10 cellular contexts compared by ENCODE assay signal in the genomic region with DNA sequence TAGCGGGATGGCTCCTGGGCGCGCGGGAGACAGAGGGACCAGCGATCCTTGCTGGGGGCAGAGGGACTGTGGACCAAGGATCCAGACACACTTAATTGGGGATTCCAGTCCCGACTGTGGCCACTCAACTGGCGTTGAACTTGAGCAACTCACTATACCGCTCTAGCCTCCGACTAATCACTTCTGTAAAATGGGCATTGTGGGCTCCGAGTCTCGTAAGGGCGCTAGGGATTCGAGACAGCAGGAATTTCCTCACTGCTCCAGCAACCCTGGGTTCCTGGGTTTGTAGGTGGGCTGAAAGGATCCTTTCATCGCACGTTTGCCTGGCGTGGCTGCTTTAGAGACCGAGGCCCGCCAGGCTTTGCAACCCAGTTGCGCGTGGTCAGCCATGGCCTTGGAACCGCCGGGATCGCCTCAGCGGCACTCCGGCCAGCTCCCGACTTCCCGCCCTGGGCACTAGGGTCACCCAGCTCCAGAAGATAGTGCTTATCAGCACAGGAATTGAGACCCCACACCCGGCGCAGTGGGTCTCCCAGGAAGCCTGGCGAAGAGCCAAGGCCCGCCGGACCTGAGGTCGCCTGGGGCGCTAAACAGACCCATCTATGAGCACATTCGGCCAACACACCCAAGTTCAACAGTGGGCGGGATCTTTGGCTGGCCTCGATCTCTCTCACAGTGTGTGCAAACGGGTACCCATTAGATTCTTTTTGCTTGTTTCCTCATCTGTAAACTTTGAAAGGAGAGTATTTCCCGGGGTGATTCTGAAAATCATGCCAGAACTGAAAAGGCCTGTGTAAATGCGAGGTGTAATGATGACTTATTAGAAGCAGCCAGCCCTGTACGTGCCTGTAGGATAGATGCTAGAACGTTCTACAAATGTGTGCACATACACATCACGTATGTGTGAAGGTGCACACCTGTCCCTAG. TPM values are rescaled to one million over a fixed set of nuclear protein-coding genes. Genes with fewer than 3 reads are reported as not detected.
DNase-seq lines count a peak whose midpoint lies in the region; ATAC-seq, FAIRE-seq and TF ChIP-seq lines count a peak whose summit lies in the region.
"Had no signal": no experiment of that assay in that cellular context is flagged by ENCODE, and none has a peak within 500 bp of the region (broad histone marks: within the 10 kb centered on the region; RNA-seq: fewer than 3 reads in every experiment).

No MANE protein-coding gene starts in this region.

- TF ChIP-seq POLR2A in A549 (IDR thresholded peaks at IDR 0.05; ENCODE audit: low read length) (no peak), breast epithelium (IDR thresholded peaks at IDR 0.05) (no peak)

- no peak for TF ChIP-seq EP300 in A549 (IDR thresholded peaks at IDR 0.05)

- no peak overlapping the region for H3K27ac Mint-ChIP-seq in HFFc6
- peak overlapping the region in 3 of 6 donors; percentile 24 to 76 (median 52) for H3K27ac Mint-ChIP-seq in naive B cell
- H3K27ac Mint-ChIP-seq in stimulated activated memory B cell treated with anti-CD40 and anti-IgM and Interleukin-4, amounts not matched to agents 10 μg/mL and 1 μg/mL and 100 μg/mL, for 72 hours: no peak overlapping the region

- POLR2A ChIA-PET in A549 (lab: Yijun Ruan, JAX): interaction anchor here (0.8 to 1.1 kb wide), 2 partner anchors 10 to 14 kb away, joined by 3 to 8 read pairs; partner anchors contain the start of genes FOXL2 and FOXL2NB

- peaks cover 49% of the 10 kb centered on the region for H3K27me3 Mint-ChIP-seq in HFFc6 (ENCODE audit: insufficient read depth)
- peaks cover 79 to 93% (median 81%) of the 10 kb centered on the region in 3 donors for H3K27me3 Mint-ChIP-seq in naive B cell
- H3K27me3 Mint-ChIP-seq in stimulated activated memory B cell treated with anti-CD40 and anti-IgM and Interleukin-4, amounts not matched to agents 10 μg/mL and 1 μg/mL and 100 μg/mL, for 72 hours: peaks cover 97% of the 10 kb centered on the region

- H3K36me3 ChIP-seq in breast epithelium: no peaks in the 10 kb centered on the region

- no peaks in the 10 kb centered on the region for H3K36me3 Mint-ChIP-seq in HFFc6 (ENCODE audit: low read depth)
- H3K36me3 Mint-ChIP-seq in naive B cell: no peaks in the 10 kb centered on the region
- H3K36me3 Mint-ChIP-seq in stimulated activated memory B cell treated with anti-CD40 and anti-IgM and Interleukin-4, amounts not matched to agents 10 μg/mL and 1 μg/mL and 100 μg/mL, for 72 hours: no peaks in the 10 kb centered on the region

- TF ChIP-seq RAD21 in A549 (conservative IDR thresholded peaks at IDR 0.05 in 1 of 2, IDR thresholded peaks at IDR 0.05 in 1 of 2): no peak

- H3K9me3 ChIP-seq in A549 (no peaks in the 10 kb centered on the region), breast epithelium (no peaks in the 10 kb centered on the region)

- CTCF ChIA-PET in A549 (lab: Yijun Ruan, JAX): interaction anchor here (0.6 to 9.0 kb wide), 34 partner anchors 8 to 514 kb away, joined by 3 to 82 read pairs (median 4); partner anchors contain the start of genes CEP70 and MRPS22

- WGBS in A549 (ENCODE audit: missing lambda C conversion rate): 87% methylated on average over 35 of the region's 43 CpGs

- intact Hi-C loops in breast epithelium (cut with DNase I; ENCODE audit: low total_unique reads): no loop called here

- peak overlapping the region in 1 of 2 experiments; percentile 93; a peak in 3 of 6 replicates for H3K27ac ChIP-seq in A549
- H3K27ac ChIP-seq in breast epithelium: no peak overlapping the region

- no peaks in the 10 kb centered on the region for H3K4me1 ChIP-seq in A549
- peaks cover 0 to 21% of the 10 kb centered on the region in 2 donors for H3K4me1 ChIP-seq in breast epithelium

- FAIRE-seq in A549 (lab: Jason Lieb, UNC): no peak
- FAIRE-seq: islet of Langerhans had no signal

- DNase-seq in A549 (ENCODE audit: low read depth in 1 of 2, low spot score in 1 of 2) (no peak), HFFc6 (no peak), breast epithelium (ENCODE audit: low spot score in 2 of 2) (no peak), naive B cell (no peak), SKM-1 treated with dmso at 0.1 percent for 144 hours (lab: John Stamatoyannopoulos, UW; ENCODE audit: unreplicated experiment) (no peak), middle frontal gyrus (ENCODE audit: extremely low spot score, low spot score) (no peak)
- DNase-seq: NCI-H2081 treated with DMSO at 0.1 percent for 48 hours had no signal

- H3K4me3 Mint-ChIP-seq in HFFc6 (peak overlapping the region; percentile 76; the same call in 1 of the 2 replicates), naive B cell (peak overlapping the region; percentile 15 to 85 (median 78))
- H3K4me3 Mint-ChIP-seq in stimulated activated memory B cell treated with anti-CD40 and anti-IgM and Interleukin-4, amounts not matched to agents 10 μg/mL and 1 μg/mL and 100 μg/mL, for 72 hours: no peak overlapping the region

- H3K4me1 Mint-ChIP-seq in HFFc6 (ENCODE audit: low read depth) (peaks cover 12% of the 10 kb centered on the region), naive B cell (peaks cover 14 to 40% (median 38%) of the 10 kb centered on the region in 3 donors)
- peaks cover 38% of the 10 kb centered on the region for H3K4me1 Mint-ChIP-seq in stimulated activated memory B cell treated with anti-CD40 and anti-IgM and Interleukin-4, amounts not matched to agents 10 μg/mL and 1 μg/mL and 100 μg/mL, for 72 hours

- H3K4me2 ChIP-seq in A549: peak overlapping the region; percentile 69

- peaks cover 10 to 69% of the 10 kb centered on the region in 2 donors for H3K27me3 ChIP-seq in breast epithelium

- no peak for TF ChIP-seq CTCF in A549 (IDR thresholded peaks at IDR 0.05)
- no peak for TF ChIP-seq CTCF in HFFc6 (IDR thresholded peaks at IDR 0.05)
- no peak for TF ChIP-seq CTCF in breast epithelium (IDR thresholded peaks at IDR 0.05)

- H3K4me3 ChIP-seq in A549 (no peak overlapping the region), breast epithelium (peak overlapping the region in 2 of 3 donors; percentile 38 to 65)

- no peaks in the 10 kb centered on the region for H3K9me3 Mint-ChIP-seq in HFFc6
- H3K9me3 Mint-ChIP-seq in naive B cell: no peaks in the 10 kb centered on the region
- no peaks in the 10 kb centered on the region for H3K9me3 Mint-ChIP-seq in stimulated activated memory B cell treated with anti-CD40 and anti-IgM and Interleukin-4, amounts not matched to agents 10 μg/mL and 1 μg/mL and 100 μg/mL, for 72 hours

- ATAC-seq in A549: no peak
- no peak for ATAC-seq in naive B cell (ENCODE audit: low read depth in 2 of 2)
- ATAC-seq in stimulated activated memory B cell treated with anti-CD40 and anti-IgM and Interleukin-4, amounts not matched to agents 10 μg/mL and 1 μg/mL and 100 μg/mL, for 72 hours: no peak
- no peak for ATAC-seq in HG02840 (IDR thresholded peaks at IDR 0.05; ENCODE audit: low FRiP score, unreplicated experiment)

TF ChIP-seq in A549, 52 proteins besides CTCF, POLR2A, EP300 and RAD21 (continues in another document):
- TF ChIP-seq RNF2 (IDR thresholded peaks at IDR 0.05; ENCODE audit: borderline replicate concordance, low read depth): no peak
- TF ChIP-seq PHF8 (IDR thresholded peaks at IDR 0.05; ENCODE audit: borderline replicate concordance, low read depth): no peak
- TF ChIP-seq CBX8 (IDR thresholded peaks at IDR 0.05): no peak
- TF ChIP-seq RARB (CRISPR knock-in tag; IDR thresholded peaks at IDR 0.05): no peak
- TF ChIP-seq ZSCAN20 (CRISPR knock-in tag; IDR thresholded peaks at IDR 0.05): no peak
- no peak for TF ChIP-seq MYC (IDR thresholded peaks at IDR 0.05; ENCODE audit: borderline replicate concordance, low read length)
- TF ChIP-seq NR3C1 (IDR thresholded peaks at IDR 0.05): no peak
- no peak for TF ChIP-seq CHD2 (IDR thresholded peaks at IDR 0.05; ENCODE audit: low read length, partially characterized antibody)
- no peak for TF ChIP-seq HDAC2 (IDR thresholded peaks at IDR 0.05)
- TF ChIP-seq, protein P1, sequence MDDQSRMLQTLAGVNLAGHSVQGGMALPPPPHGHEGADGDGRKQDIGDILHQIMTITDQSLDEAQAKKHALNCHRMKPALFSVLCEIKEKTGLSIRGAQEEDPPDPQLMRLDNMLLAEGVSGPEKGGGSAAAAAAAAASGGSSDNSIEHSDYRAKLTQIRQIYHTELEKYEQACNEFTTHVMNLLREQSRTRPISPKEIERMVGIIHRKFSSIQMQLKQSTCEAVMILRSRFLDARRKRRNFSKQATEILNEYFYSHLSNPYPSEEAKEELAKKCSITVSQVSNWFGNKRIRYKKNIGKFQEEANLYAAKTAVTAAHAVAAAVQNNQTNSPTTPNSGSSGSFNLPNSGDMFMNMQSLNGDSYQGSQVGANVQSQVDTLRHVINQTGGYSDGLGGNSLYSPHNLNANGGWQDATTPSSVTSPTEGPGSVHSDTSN (IDR thresholded peaks at IDR 0.05): no peak
- TF ChIP-seq SMC3 (IDR thresholded peaks at IDR 0.05): no peak
- no peak for TF ChIP-seq RFX5 (IDR thresholded peaks at IDR 0.05)
- TF ChIP-seq RCOR1 (IDR thresholded peaks at IDR 0.05; ENCODE audit: low read depth, low read length): no peak
- no peak for TF ChIP-seq MAFK (IDR thresholded peaks at IDR 0.05; ENCODE audit: partially characterized antibody)
- TF ChIP-seq FOSL2 (IDR thresholded peaks at IDR 0.05): no peak
- TF ChIP-seq FOSL2 (CRISPR knock-in tag; IDR thresholded peaks at IDR 0.05): no peak
- no peak for TF ChIP-seq BHLHE40 (IDR thresholded peaks at IDR 0.05; ENCODE audit: low read depth, low read length)
- TF ChIP-seq EHF (CRISPR knock-in tag; IDR thresholded peaks at IDR 0.05): no peak

RNA-seq across cellular contexts. Expression of gene FOXL2, which starts 9.9 kb away (rescaled TPM):
- polyA plus RNA-seq in A549 (2011; rRNA removed) (0.90 and 1.2 TPM in 2 replicates), A549 (2017; fragmentation: RNase III; extraction: RNeasy Plus Mini Kit Qiagen cat#74134 plus additional on column Dnase treatment) (2.7 to 3.6 TPM (median 3.1 TPM) in 3 replicates), naive B cell (ENCODE audit: low read depth in 6 of 6) (not detected)
- 1.7 and 2.8 TPM in 2 replicates for polyA plus RNA-seq in A549 (2012; cell fraction: cytosol; rRNA removed)
- polyA plus RNA-seq in A549 (2012; cell fraction: nucleus; rRNA removed): 2.6 and 3.0 TPM in 2 replicates
- polyA minus RNA-seq in A549 (2011; rRNA and poly(A)+ RNA removed): 0.91 and 1.0 TPM in 2 replicates
- 1 to 10 TPM in 5 of 6 experiments, under 1 TPM in 1; 0.71 to 8.0 (median 7.0) TPM for total RNA-seq in HFFc6 (2021; fragmentation: NEBNext Ultra II Directional; extraction: Animal tissue kit (Norgen Biotek cat#: 25700))
- under 1 TPM in 1 of 3 donors, not detected in 2; 0.33 TPM for total RNA-seq in breast epithelium

RNA-seq across cellular contexts. Expression of gene FOXL2NB, which starts 10.0 kb away (rescaled TPM):
- polyA plus RNA-seq in A549 (2011; rRNA removed) (2.2 and 2.3 TPM in 2 replicates), A549 (2017; fragmentation: RNase III; extraction: RNeasy Plus Mini Kit Qiagen cat#74134 plus additional on column Dnase treatment) (2.6 to 3.5 TPM (median 3.2 TPM) in 3 replicates), naive B cell (ENCODE audit: low read depth in 6 of 6) (not detected)
- 1.2 and 2.0 TPM in 2 replicates for polyA plus RNA-seq in A549 (2012; cell fraction: cytosol; rRNA removed)
- polyA plus RNA-seq in A549 (2012; cell fraction: nucleus; rRNA removed): 4.4 and 4.9 TPM in 2 replicates
- 1.9 and 3.3 TPM in 2 replicates for polyA minus RNA-seq in A549 (2011; rRNA and poly(A)+ RNA removed)
- total RNA-seq in HFFc6 (2021; fragmentation: NEBNext Ultra II Directional; extraction: Animal tissue kit (Norgen Biotek cat#: 25700)): 1 to 10 TPM in 4 of 6 experiments, under 1 TPM in 2; 0.45 to 5.8 (median 4.6) TPM
- total RNA-seq in breast epithelium: under 1 TPM in 1 of 3 donors, not detected in 2; 0.33 TPM
